8 cellular contexts compared by ENCODE assay signal in the genomic region with DNA sequence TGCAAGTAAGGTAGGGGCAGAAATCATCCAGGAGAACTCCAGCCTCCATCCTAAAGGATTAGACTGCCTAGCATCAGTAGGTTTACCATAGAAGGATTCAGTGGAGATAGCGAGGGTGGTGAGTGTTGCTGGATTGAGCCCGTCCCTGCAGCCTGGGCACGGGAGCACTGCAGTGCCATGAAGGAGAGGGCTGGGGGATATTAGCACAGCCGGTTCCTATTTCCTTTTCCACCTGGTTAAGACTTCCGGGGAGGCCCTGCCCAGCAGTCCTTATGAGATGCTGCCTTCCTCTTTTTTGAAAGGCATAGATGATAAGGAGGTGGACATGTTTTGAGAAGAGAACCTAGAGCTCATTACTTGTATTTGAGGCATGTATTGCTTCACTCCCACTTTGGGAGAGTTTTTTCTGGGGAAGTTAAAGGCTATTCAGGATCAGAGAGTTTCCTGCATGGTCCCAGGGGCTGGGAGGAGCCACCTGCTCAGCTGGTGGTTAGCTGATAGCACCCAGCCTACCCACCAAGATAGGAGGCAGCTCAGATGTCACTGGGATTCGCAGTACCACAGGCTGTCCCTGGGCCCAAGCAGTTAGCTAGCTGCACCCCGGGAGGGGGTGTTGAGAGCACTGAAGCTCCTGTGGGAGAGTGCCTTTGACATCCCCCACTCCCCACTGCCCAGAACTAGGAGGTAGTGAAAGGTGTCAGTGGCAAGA. TPM values are rescaled to one million over a fixed set of nuclear protein-coding genes. Genes with fewer than 3 reads are reported as not detected.
DNase-seq lines count a peak whose midpoint lies in the region; ATAC-seq and TF ChIP-seq lines count a peak whose summit lies in the region.

No MANE protein-coding gene starts in this region.

- WGBS in upper lobe of left lung, 2 donors: 32 to 37% methylated on average over 4 to 7 of the region's 7 CpGs

- H3K27me3 ChIP-seq in ascending aorta: no peaks in the 10 kb centered on the region
- no peaks in the 10 kb centered on the region for H3K27me3 ChIP-seq in lower lobe of right lung (ENCODE audit: low read depth)
- no peaks in the 10 kb centered on the region for H3K27me3 ChIP-seq in upper lobe of left lung

- H3K4me1 Mint-ChIP-seq in activated CD8-positive, alpha-beta memory T cell treated with anti-CD3 and anti-CD28 coated beads, Interleukin-2, amount 10 ng/mL, durations not matched to agents 7 days and 5 days: peaks cover 82% of the 10 kb centered on the region

- CTCF ChIA-PET in activated CD8-positive, alpha-beta memory T cell treated with anti-CD3 and anti-CD28 coated beads, Interleukin-2, amount 10 ng/mL, durations not matched to agents 7 days and 5 days (lab: Charles Lee): interaction anchor here (0.7 to 2.4 kb wide), 5 partner anchors 10 to 30 kb away, joined by 3 to 9 read pairs (median 5); no protein-coding TSS in a partner anchor

- H3K36me3 Mint-ChIP-seq in activated CD8-positive, alpha-beta memory T cell treated with anti-CD3 and anti-CD28 coated beads, Interleukin-2, amount 10 ng/mL, durations not matched to agents 7 days and 5 days: peaks cover 28% of the 10 kb centered on the region

- H3K4me3 ChIP-seq in ascending aorta: peak overlapping the region; percentile 23 to 45
- no peak overlapping the region for H3K4me3 ChIP-seq in lower lobe of right lung
- H3K4me3 ChIP-seq in upper lobe of left lung: peak overlapping the region in 1 of 4 donors; percentile 1

- no peaks in the 10 kb centered on the region for H3K9me3 Mint-ChIP-seq in activated CD8-positive, alpha-beta memory T cell treated with anti-CD3 and anti-CD28 coated beads, Interleukin-2, amount 10 ng/mL, durations not matched to agents 7 days and 5 days (ENCODE audit: low read depth)

- H3K27me3 Mint-ChIP-seq in activated CD8-positive, alpha-beta memory T cell treated with anti-CD3 and anti-CD28 coated beads, Interleukin-2, amount 10 ng/mL, durations not matched to agents 7 days and 5 days: no peaks in the 10 kb centered on the region

- H3K9me3 ChIP-seq in ascending aorta (no peaks in the 10 kb centered on the region), lower lobe of right lung (no peaks in the 10 kb centered on the region), upper lobe of left lung (no peaks in the 10 kb centered on the region)

- H3K27ac Mint-ChIP-seq in activated CD8-positive, alpha-beta memory T cell treated with anti-CD3 and anti-CD28 coated beads, Interleukin-2, amount 10 ng/mL, durations not matched to agents 7 days and 5 days: peak overlapping the region; percentile 71

- no peak for TF ChIP-seq POLR2A in upper lobe of left lung (IDR thresholded peaks at IDR 0.05)

- H3K4me1 ChIP-seq in ascending aorta: peaks cover 65 to 97% of the 10 kb centered on the region in 2 donors
- H3K4me1 ChIP-seq in lower lobe of right lung: peaks cover 100% of the 10 kb centered on the region
- H3K4me1 ChIP-seq in upper lobe of left lung: peaks cover 98 to 100% (median 100%) of the 10 kb centered on the region in 4 donors

- TF ChIP-seq EP300 in upper lobe of left lung (IDR thresholded peaks at IDR 0.05): no peak

- H3K27ac ChIP-seq in ascending aorta (peak overlapping the region; percentile 92 to 96), lower lobe of right lung (peak overlapping the region; percentile 85), upper lobe of left lung (peak overlapping the region; percentile 87 to 97 (median 94))

- peak overlapping the region; percentile 24 for H3K4me3 Mint-ChIP-seq in activated CD8-positive, alpha-beta memory T cell treated with anti-CD3 and anti-CD28 coated beads, Interleukin-2, amount 10 ng/mL, durations not matched to agents 7 days and 5 days

- peak; percentile 4 for ATAC-seq in activated CD8-positive, alpha-beta memory T cell treated with anti-CD3 and anti-CD28 coated beads, Interleukin-2, amount 10 ng/mL, durations not matched to agents 7 days and 5 days
- ATAC-seq in lower lobe of right lung: no peak
- no peak for ATAC-seq in upper lobe of left lung (ENCODE audit: low FRiP score in 2 of 2)
- ATAC-seq in HG03280 (IDR thresholded peaks at IDR 0.05; ENCODE audit: unreplicated experiment): no peak

- H3K36me3 ChIP-seq in ascending aorta (peaks cover 0 to 9% of the 10 kb centered on the region in 2 donors), lower lobe of right lung (peaks cover 4% of the 10 kb centered on the region), upper lobe of left lung (peaks cover 0 to 9% (median 0%) of the 10 kb centered on the region in 4 donors)

- TF ChIP-seq CTCF in ascending aorta (IDR thresholded peaks at IDR 0.05): no peak
- no peak for TF ChIP-seq CTCF in lower lobe of right lung (IDR thresholded peaks at IDR 0.05)
- TF ChIP-seq CTCF in upper lobe of left lung (IDR thresholded peaks at IDR 0.05): no peak

- no peak for DNase-seq in activated CD8-positive, alpha-beta memory T cell treated with anti-CD3 and anti-CD28 coated beads, Interleukin-2, amount 10 ng/mL, durations not matched to agents 7 days and 5 days
- DNase-seq in activated CD8-positive, alpha-beta memory T cell treated with anti-CD3 and anti-CD28 coated beads, Interleukin-2, amount 50 U/mL, for 48 hours: no peak
- DNase-seq in ascending aorta (ENCODE audit: low spot score in 2 of 2) (no peak), lower lobe of right lung (no peak), upper lobe of left lung (no peak), islet precursor cell (no peak), occipital lobe (lab: John Stamatoyannopoulos, UW) (no peak)

- intact Hi-C loops in ascending aorta (cut with DNase I): no loop called here
- intact Hi-C loops in lower lobe of right lung (cut with DNase I): no loop called here

RNA-seq across cellular contexts. Expression of a gene that starts 17.2 kb away (rescaled TPM):
- 100 to 1,000 TPM; 413 to 433 TPM for total RNA-seq in activated CD8-positive, alpha-beta memory T cell treated with anti-CD3 and anti-CD28 coated beads, Interleukin-2, amount 10 ng/mL, durations not matched to agents 7 days and 5 days
- total RNA-seq in ascending aorta (1,036 TPM), lower lobe of right lung (454 TPM), upper lobe of left lung (100 to 1,000 TPM; 162 to 636 (median 512) TPM), occipital lobe (53.2 TPM)

RNA-seq across cellular contexts. Expression of a gene that starts 45.7 kb away (rescaled TPM):
- 100 to 1,000 TPM; 281 to 308 TPM for total RNA-seq in activated CD8-positive, alpha-beta memory T cell treated with anti-CD3 and anti-CD28 coated beads, Interleukin-2, amount 10 ng/mL, durations not matched to agents 7 days and 5 days
- total RNA-seq in ascending aorta (696 TPM), lower lobe of right lung (229 TPM), upper lobe of left lung (100 to 1,000 TPM; 142 to 404 (median 242) TPM), occipital lobe (149 TPM)

RNA-seq across cellular contexts. Expression of a gene that starts 46.9 kb away (rescaled TPM):
- total RNA-seq in activated CD8-positive, alpha-beta memory T cell treated with anti-CD3 and anti-CD28 coated beads, Interleukin-2, amount 10 ng/mL, durations not matched to agents 7 days and 5 days: 100 to 1,000 TPM; 337 to 497 TPM
- 15.1 TPM for total RNA-seq in ascending aorta
- 11.4 TPM for total RNA-seq in lower lobe of right lung
- 10 to 100 TPM in 3 of 6 donors, 1 to 10 TPM in 3; 6.2 to 28.3 (median 9.9) TPM for total RNA-seq in upper lobe of left lung
- 0.16 TPM for total RNA-seq in occipital lobe

Comparison
In these comparisons a context has a peak if more than half of its experiments do, and no peak if none do; other contexts are left out.
1. RNA of a gene that starts 46.9 kb away (total RNA-seq): 337 to 497 TPM in activated CD8-positive, alpha-beta memory T cell treated with anti-CD3 and anti-CD28 coated beads, Interleukin-2, amount 10 ng/mL, durations not matched to agents 7 days and 5 days; 15.1 TPM in ascending aorta (single experiment), 11.4 TPM in lower lobe of right lung (single experiment), 6.2 to 28.3 TPM in upper lobe of left lung and 0.16 TPM in occipital lobe (single experiment); every median in the first group is over 10 times any median in the second.
2. Peak in every context shown above with its lines, with median percentiles within 50 percentile points of each other: H3K27ac ChIP-seq.